In genomic region chr14:77547512-77547911, GRCh38 we compare ENCODE assay signal across 22 cellular contexts. TPM values are rescaled to one million over a fixed set of nuclear protein-coding genes. Genes with fewer than 3 reads are reported as not detected.
DNase-seq lines count a peak whose midpoint lies in the region; ATAC-seq and TF ChIP-seq lines count a peak whose summit lies in the region.
"Had no signal": no experiment of that assay in that cellular context is flagged by ENCODE, and none has a peak within 500 bp of the region (broad histone marks: within the 10 kb centered on the region; RNA-seq: fewer than 3 reads in every experiment).

No MANE protein-coding gene starts in this region.

- no peaks in the 10 kb centered on the region for H3K27me3 Mint-ChIP-seq in type B pancreatic cell
- H3K27me3 Mint-ChIP-seq: CD4-positive, alpha-beta T cell had no signal

- H3K36me3 ChIP-seq in SK-N-SH (replicated peaks in 1 of 2; ENCODE audit: control insufficient read depth in 1 of 2, insufficient read depth in 2 of 2, low read length in 1 of 2) (peaks cover 28 to 48% of the 10 kb centered on the region in 2 experiments), PC-9 (ENCODE audit: low read depth) (peaks cover 35% of the 10 kb centered on the region; the same call in 1 of the 2 replicates)

- peaks cover 11% of the 10 kb centered on the region for H3K4me1 Mint-ChIP-seq in type B pancreatic cell (ENCODE audit: unreplicated experiment)

- no peaks in the 10 kb centered on the region for H3K9me3 Mint-ChIP-seq in type B pancreatic cell
- H3K9me3 Mint-ChIP-seq: activated T-helper 2 cell treated with anti-CD3 and anti-CD28 coated beads, Interferon-gamma antibody, Interleukin-2, Interleukin-4, amounts not matched to agents 10 μg/mL and 5 μg/mL and 100 μg/mL, durations not matched to agents 14 hours and 24 hours and 36 hours; CD4-positive, alpha-beta T cell; T-helper 1 cell treated with Interleukin-12 subunit alpha and Interleukin-12 subunit beta and Interleukin-4 antibody, amounts not matched to agents 30 μg/mL and 1 μg/mL, for 36 hours had no signal

- H3K4me3 ChIP-seq in SK-N-SH (ENCODE audit: low read depth in 2 of 2, low read length in 1 of 2): no peak overlapping the region
- H3K4me3 ChIP-seq in PC-9: no peak overlapping the region
- no peak overlapping the region for H3K4me3 ChIP-seq in fibroblast of mammary gland (ENCODE audit: control insufficient read depth, low read depth, low read length)
- H3K4me3 ChIP-seq: smooth muscle cell, thoracic aorta had no signal

- no peak overlapping the region for H3K4me3 Mint-ChIP-seq in type B pancreatic cell
- H3K4me3 Mint-ChIP-seq: CD4-positive, alpha-beta T cell; T-helper 1 cell treated with Interleukin-12 subunit alpha and Interleukin-12 subunit beta and Interleukin-4 antibody, amounts not matched to agents 30 μg/mL and 1 μg/mL, for 36 hours had no signal

- H3K36me3 Mint-ChIP-seq in type B pancreatic cell: peaks cover 19% of the 10 kb centered on the region

- no peak for DNase-seq in SK-N-SH
- no peak for DNase-seq in PC-9
- no peak for DNase-seq in fibroblast of mammary gland (ENCODE audit: low read depth)
- DNase-seq in type B pancreatic cell (ENCODE audit: extremely low spot score, unreplicated experiment): no peak
- no peak for DNase-seq in activated CD8-positive, alpha-beta memory T cell treated with anti-CD3 and anti-CD28 coated beads, Interleukin-2, amount 50 U/mL, for 48 hours
- no peak for DNase-seq in HuH-7.5 (ENCODE audit: low spot score)
- DNase-seq in activated CD8-positive, alpha-beta memory T cell treated with anti-CD3 and anti-CD28 coated beads, Interleukin-2, amount 50 U/mL, for 4 hours: no peak
- DNase-seq: 8988T; activated CD8-positive, alpha-beta memory T cell treated with anti-CD3 and anti-CD28 coated beads for 24 hours; CD4-positive, alpha-beta T cell; DMS79; left ventricle myocardium superior; NCI-H1694; NCI-H345; NK-92 treated with Interleukin-12 subunit alpha and Interleukin-12 subunit beta, amount 100 ng/mL, for 24 hours; posterior cingulate gyrus; Right ventricle myocardium superior had no signal

- H3K4me1 ChIP-seq in SK-N-SH (ENCODE audit: control insufficient read depth in 1 of 2, insufficient read depth in 2 of 2, low read depth in 1 of 2, low read length in 1 of 2) (0 out of 4 replicates have a peak, but pooled peaks cover 0 to 7% of the 10 kb centered on the region in 2 experiments), PC-9 (replicated peaks; ENCODE audit: insufficient read depth) (no peaks in the 10 kb centered on the region)

- intact Hi-C loops in PC-9 (cut with micrococcal nuclease; ENCODE audit: unreplicated experiment): no loop called here

- TF ChIP-seq CTCF in SK-N-SH (IDR thresholded peaks at IDR 0.05) (peak; percentile 38), PC-9 (conservative IDR thresholded peaks at IDR 0.05) (peak; percentile 58; the same call in 1 of the 2 replicates), fibroblast of mammary gland (conservative IDR thresholded peaks at IDR 0.05; ENCODE audit: control insufficient read depth, insufficient read depth, low read depth, low read length) (peak; percentile 18), type B pancreatic cell (conservative IDR thresholded peaks at IDR 0.05) (peak; percentile 61)

- H3K9me3 ChIP-seq in SK-N-SH (no peaks in the 10 kb centered on the region), PC-9 (ENCODE audit: insufficient read depth, low read depth) (no peaks in the 10 kb centered on the region)
- H3K9me3 ChIP-seq: thoracic aorta had no signal

- no peak overlapping the region for H3K9ac ChIP-seq in SK-N-SH

- no peak overlapping the region for H3K4me2 ChIP-seq in SK-N-SH
- no peak overlapping the region for H3K4me2 ChIP-seq in PC-9
- H3K4me2 ChIP-seq: smooth muscle cell had no signal

- H4K20me1 ChIP-seq in SK-N-SH (ENCODE audit: insufficient read depth) (no peaks in the 10 kb centered on the region), PC-9 (ENCODE audit: insufficient read depth) (peaks cover 4% of the 10 kb centered on the region; the same call in 1 of the 2 replicates)

- no peak for TF ChIP-seq RAD21 in SK-N-SH (IDR thresholded peaks at IDR 0.05; ENCODE audit: low read length)

- no TSS peak for BruUV-seq in PC-9 (replicated peaks; lab: Mats Ljungman, UMichigan)

- peaks cover 18% of the 10 kb centered on the region for H3K79me2 ChIP-seq in SK-N-SH (ENCODE audit: insufficient read depth)
- no peaks in the 10 kb centered on the region for H3K79me2 ChIP-seq in PC-9 (ENCODE audit: low read depth)

- H2AFZ ChIP-seq in SK-N-SH (ENCODE audit: low read depth) (no peak overlapping the region), PC-9 (no peak overlapping the region)

- CTCF ChIA-PET in SK-N-SH (lab: Yijun Ruan, JAX) (interaction anchor here (1.1 to 1.3 kb wide), 3 partner anchors 42 to 88 kb away, joined by 3 to 5 read pairs (median 3); no protein-coding TSS in a partner anchor), PC-9 (lab: Charles Lee) (no interaction called here)

- no peak overlapping the region for H3K27ac Mint-ChIP-seq in type B pancreatic cell
- H3K27ac Mint-ChIP-seq: activated T-helper 2 cell treated with anti-CD3 and anti-CD28 coated beads, Interferon-gamma antibody, Interleukin-2, Interleukin-4, amounts not matched to agents 10 μg/mL and 5 μg/mL and 100 μg/mL, durations not matched to agents 14 hours and 24 hours and 36 hours; CD4-positive, alpha-beta T cell; T-helper 1 cell treated with Interleukin-12 subunit alpha and Interleukin-12 subunit beta and Interleukin-4 antibody, amounts not matched to agents 30 μg/mL and 1 μg/mL, for 36 hours had no signal

- TF ChIP-seq EP300 in SK-N-SH (IDR thresholded peaks at IDR 0.05; ENCODE audit: borderline replicate concordance in 1 of 2, low read depth in 1 of 2, low read length in 1 of 2): no peak

- H3K9me2 ChIP-seq in SK-N-SH: no peaks in the 10 kb centered on the region
- H3K9me2 ChIP-seq in PC-9 (ENCODE audit: insufficient read depth): no peaks in the 10 kb centered on the region

- H3K27me3 ChIP-seq in SK-N-SH (ENCODE audit: insufficient read depth): no peaks in the 10 kb centered on the region
- H3K27me3 ChIP-seq in PC-9 (ENCODE audit: insufficient read depth, low read depth): no peaks in the 10 kb centered on the region

- H3K27ac ChIP-seq in SK-N-SH (ENCODE audit: low read depth in 2 of 2, low read length in 1 of 2): no peak overlapping the region
- H3K27ac ChIP-seq in PC-9: no peak overlapping the region
- H3K27ac ChIP-seq: thoracic aorta had no signal

- WGBS in SK-N-SH (ENCODE audit: low lambda C conversion rate): 81% methylated on average over 6 of the region's 6 CpGs

- no peak for ATAC-seq in SK-N-SH treated with all-trans-retinoic acid at 6 μM for 48 hours
- ATAC-seq: left ventricle myocardium superior had no signal

- H3F3A ChIP-seq in SK-N-SH (replicated peaks; ENCODE audit: insufficient read depth) (peaks cover 12% of the 10 kb centered on the region), PC-9 (ENCODE audit: insufficient read depth, low read depth) (peaks cover 4% of the 10 kb centered on the region; the same call in 1 of the 2 replicates)

- POLR2A ChIA-PET in SK-N-SH (lab: Yijun Ruan, JAX): no interaction called here
- POLR2A ChIA-PET in PC-9 (lab: Charles Lee; ENCODE audit: unreplicated experiment): no interaction called here

TF ChIP-seq in SK-N-SH, 30 proteins besides CTCF, POLR2A, EP300 and RAD21:
- no peak for TF ChIP-seq USF2 (IDR thresholded peaks at IDR 0.05; ENCODE audit: borderline replicate concordance, low read depth, low read length)

TF ChIP-seq in SK-N-SH treated with all-trans-retinoic acid at 6 μM for 48 hours, 23 proteins besides CTCF, POLR2A, EP300 and RAD21 (continues in another document):
- TF ChIP-seq CSRNP3 (CRISPR knock-in tag; IDR thresholded peaks at IDR 0.05): no peak
- no peak for TF ChIP-seq RARB (CRISPR knock-in tag; IDR thresholded peaks at IDR 0.05)
- no peak for TF ChIP-seq BACH2 (CRISPR knock-in tag; IDR thresholded peaks at IDR 0.05; ENCODE audit: borderline replicate concordance)
- no peak for TF ChIP-seq ESRRG (CRISPR knock-in tag; IDR thresholded peaks at IDR 0.05)
- no peak for TF ChIP-seq PPARA (CRISPR knock-in tag; IDR thresholded peaks at IDR 0.05; ENCODE audit: borderline replicate concordance)

RNA-seq across cellular contexts. Expression of gene ISM2, which starts 48.9 kb away (rescaled TPM):
- 0.08 and 0.20 TPM in 2 replicates for polyA plus RNA-seq in SK-N-SH (2012; rRNA removed)
- 0.01 and 0.08 TPM in 2 replicates for polyA plus RNA-seq in SK-N-SH (2012; cell fraction: cytosol; rRNA removed)
- polyA plus RNA-seq in SK-N-SH (2012; cell fraction: nucleus; rRNA removed): 0.14 TPM in 1 of 2 replicates, not detected in the other
- 0.20 TPM in 1 of 2 replicates, not detected in the other for total RNA-seq in PC-9 (2021)
- total RNA-seq in type B pancreatic cell (ENCODE audit: low replicate concordance): 0.46 and 1.2 TPM in 2 replicates
- total RNA-seq: activated T-helper 2 cell treated with anti-CD3 and anti-CD28 coated beads, Interferon-gamma antibody, Interleukin-2, Interleukin-4, amounts not matched to agents 10 μg/mL and 5 μg/mL and 100 μg/mL, durations not matched to agents 14 hours and 24 hours and 36 hours; CD4-positive, alpha-beta T cell; Right ventricle myocardium superior; thoracic aorta had no signal
